Comparison of ENCODE assay signal across 8 cellular contexts in genomic region chr16:695355-696089, GRCh38. TPM values are rescaled to one million over a fixed set of nuclear protein-coding genes. Genes with fewer than 3 reads are reported as not detected.
DNase-seq lines count a peak whose midpoint lies in the region; ATAC-seq and TF ChIP-seq lines count a peak whose summit lies in the region.

No MANE protein-coding gene starts in this region.

- 0 to 13% (median 3%) methylated on average over 3 to 71 of the region's 71 CpGs for WGBS in adrenal gland, 4 donors
- 2 to 5% methylated on average over 3 to 25 of the region's 71 CpGs for WGBS in thyroid gland, 2 donors
- 4% methylated on average over 58 of the region's 71 CpGs for WGBS in prostate gland

- peaks cover 6 to 15% (median 7%) of the 10 kb centered on the region in 3 donors for H3K4me1 Mint-ChIP-seq in naive B cell

- intact Hi-C loops in left ventricle myocardium inferior (cut with micrococcal nuclease) (no loop called here), Right ventricle myocardium inferior (cut with DNase I) (no loop called here), adrenal gland (cut with DNase I) (no loop called here), thyroid gland (cut with DNase I) (no loop called here), prostate gland (cut with DNase I) (no loop called here)

- TF ChIP-seq POLR2A in adrenal gland (IDR thresholded peaks at IDR 0.05) (no peak), thyroid gland (IDR thresholded peaks at IDR 0.05) (peak in 1 of 2 donors; percentile 31), prostate gland (IDR thresholded peaks at IDR 0.05) (no peak), GM18505 (IDR thresholded peaks at IDR 0.05; ENCODE audit: borderline replicate concordance, extremely low read depth, insufficient read depth, insufficient read length) (no peak)

- no peaks in the 10 kb centered on the region for H3K36me3 Mint-ChIP-seq in naive B cell

- H3K27ac ChIP-seq in left ventricle myocardium inferior (replicated peaks) (no peak overlapping the region), adrenal gland (peak overlapping the region in 2 of 5 donors; percentile 34 to 52), thyroid gland (peak overlapping the region in 1 of 3 donors; percentile 68), prostate gland (no peak overlapping the region)

- DNase-seq in left ventricle myocardium inferior (no peak), Right ventricle myocardium inferior (ENCODE audit: missing footprints) (no peak), SHP77 treated with DMSO at 0.1 percent for 48 hours (lab: John Stamatoyannopoulos, UW) (peak; percentile 85), adrenal gland (peak in 6 of 7 donors; percentile 57 to 90 (median 62)), naive B cell (peak; percentile 41), thyroid gland (peak; percentile 97), prostate gland (ENCODE audit: low spot score) (no peak)

- H3K4me1 ChIP-seq in left ventricle myocardium inferior (peaks cover 32% of the 10 kb centered on the region), adrenal gland (replicated peaks in 1 of 2) (peaks cover 0 to 10% of the 10 kb centered on the region in 2 donors), thyroid gland (peaks cover 17 to 27% of the 10 kb centered on the region in 2 donors), prostate gland (replicated peaks) (peaks cover 7% of the 10 kb centered on the region)

- H3K27ac Mint-ChIP-seq in naive B cell, result no peak overlapping the region

- H3K36me3 ChIP-seq in left ventricle myocardium inferior (no peaks in the 10 kb centered on the region), adrenal gland (replicated peaks in 1 of 2) (no peaks in the 10 kb centered on the region), thyroid gland (no peaks in the 10 kb centered on the region), prostate gland (no peaks in the 10 kb centered on the region)

- H3K27me3 ChIP-seq in left ventricle myocardium inferior (ENCODE audit: low read depth), result peaks cover 95% of the 10 kb centered on the region
- peaks cover 35% of the 10 kb centered on the region for H3K27me3 ChIP-seq in adrenal gland
- H3K27me3 ChIP-seq in thyroid gland, result no peaks in the 10 kb centered on the region
- peaks cover 23% of the 10 kb centered on the region for H3K27me3 ChIP-seq in prostate gland (replicated peaks; ENCODE audit: insufficient read depth)

- peak overlapping the region; percentile 70 to 85 (median 77) for H3K4me3 Mint-ChIP-seq in naive B cell

- H3K27me3 Mint-ChIP-seq in naive B cell, result peaks cover 0 to 40% (median 15%) of the 10 kb centered on the region in 3 donors

- H3K9me3 ChIP-seq in left ventricle myocardium inferior (replicated peaks) (no peaks in the 10 kb centered on the region), adrenal gland (replicated peaks in 1 of 3) (no peaks in the 10 kb centered on the region), thyroid gland (no peaks in the 10 kb centered on the region), prostate gland (no peaks in the 10 kb centered on the region)

- H3K4me3 ChIP-seq in left ventricle myocardium inferior (peak overlapping the region; percentile 40), adrenal gland (peak overlapping the region in 1 of 4 donors; percentile 41), thyroid gland (replicated peaks in 1 of 3) (peak overlapping the region in 1 of 3 donors; percentile 32), prostate gland (no peak overlapping the region)

- no peaks in the 10 kb centered on the region for H3K9me3 Mint-ChIP-seq in naive B cell

- ATAC-seq in Right ventricle myocardium inferior (no peak), naive B cell (ENCODE audit: low read depth in 2 of 2) (peak; percentile 63), GM18505 (IDR thresholded peaks at IDR 0.05; ENCODE audit: unreplicated experiment) (no peak)

- TF ChIP-seq CTCF in left ventricle myocardium inferior (IDR thresholded peaks at IDR 0.05; ENCODE audit: borderline replicate concordance) (no peak), adrenal gland (IDR thresholded peaks at IDR 0.05) (no peak), thyroid gland (IDR thresholded peaks at IDR 0.05) (no peak), prostate gland (IDR thresholded peaks at IDR 0.05) (peak in 1 of 4 experiments; percentile 2)

RNA-seq across cellular contexts. Expression of gene WDR24, which starts 5.3 kb away (rescaled TPM):
- total RNA-seq in left ventricle myocardium inferior (9.5 TPM), Right ventricle myocardium inferior (7.8 TPM), adrenal gland (10 to 100 TPM; 12.8 to 24.5 (median 18.0) TPM), thyroid gland (10 to 100 TPM; 13.3 to 20.1 (median 17.6) TPM), prostate gland (10 to 100 TPM; 18.2 to 26.4 TPM)
- polyA plus RNA-seq in adrenal gland (10 to 100 TPM in 2 of 3 donors, 1 to 10 TPM in 1; 2.2 to 15.0 (median 10.9) TPM), naive B cell (ENCODE audit: low read depth in 6 of 6) (10 to 100 TPM in 4 of 6 donors, 1 to 10 TPM in 2; 4.6 to 16.2 (median 11.4) TPM)

RNA-seq across cellular contexts. Expression of gene FBXL16, which starts 10.1 kb away (rescaled TPM):
- 0.08 TPM for total RNA-seq in left ventricle myocardium inferior
- not detected for total RNA-seq in Right ventricle myocardium inferior
- 10 to 100 TPM in 2 of 8 donors, 1 to 10 TPM in 4, under 1 TPM in 1, not detected in 1; 0.17 to 14.7 (median 2.9) TPM for total RNA-seq in adrenal gland
- 10 to 100 TPM in 1 of 3 donors, 1 to 10 TPM in 2; 6.3 to 18.3 (median 7.0) TPM for polyA plus RNA-seq in adrenal gland
- polyA plus RNA-seq in naive B cell (ENCODE audit: low read depth in 6 of 6), result 1 to 10 TPM in 1 of 6 donors, under 1 TPM in 4, not detected in 1; 0.23 to 7.9 (median 0.56) TPM
- total RNA-seq in thyroid gland, result 1 to 10 TPM; 5.8 to 7.5 (median 6.9) TPM
- 1 to 10 TPM; 6.1 to 9.1 TPM for total RNA-seq in prostate gland

RNA-seq across cellular contexts. Expression of gene JMJD8, which starts 11.4 kb away (rescaled TPM):
- total RNA-seq in left ventricle myocardium inferior (43.1 TPM), Right ventricle myocardium inferior (46.4 TPM), adrenal gland (100 to 1,000 TPM in 3 of 8 donors, 10 to 100 TPM in 5; 80.1 to 137 (median 98.8) TPM), thyroid gland (100 to 1,000 TPM in 3 of 4 donors, 10 to 100 TPM in 1; 72.8 to 156 (median 124) TPM), prostate gland (100 to 1,000 TPM; 121 to 132 TPM)
- polyA plus RNA-seq in adrenal gland (10 to 100 TPM; 50.8 to 97.7 (median 72.6) TPM), naive B cell (ENCODE audit: low read depth in 6 of 6) (10 to 100 TPM; 38.1 to 62.6 (median 40.0) TPM)

RNA-seq across cellular contexts. Expression of gene STUB1, which starts 15.3 kb away (rescaled TPM):
- total RNA-seq in left ventricle myocardium inferior (113 TPM), Right ventricle myocardium inferior (120 TPM), adrenal gland (100 to 1,000 TPM; 160 to 339 (median 213) TPM), thyroid gland (100 to 1,000 TPM; 134 to 206 (median 162) TPM), prostate gland (100 to 1,000 TPM; 173 to 255 TPM)
- polyA plus RNA-seq in adrenal gland (100 to 1,000 TPM; 121 to 199 (median 177) TPM), naive B cell (ENCODE audit: low read depth in 6 of 6) (100 to 1,000 TPM; 121 to 180 (median 128) TPM)

RNA-seq across cellular contexts. Expression of gene METRN, which starts 19.4 kb away (rescaled TPM):
- total RNA-seq in left ventricle myocardium inferior, result 62.5 TPM
- total RNA-seq in Right ventricle myocardium inferior, result 60.4 TPM
- 100 to 1,000 TPM in 1 of 8 donors, 10 to 100 TPM in 7; 39.6 to 189 (median 75.6) TPM for total RNA-seq in adrenal gland
- 100 to 1,000 TPM in 2 of 3 donors, 1 to 10 TPM in 1; 1.3 to 128 (median 115) TPM for polyA plus RNA-seq in adrenal gland
- polyA plus RNA-seq in naive B cell (ENCODE audit: low read depth in 6 of 6), result 10 to 100 TPM in 1 of 6 donors, 1 to 10 TPM in 4, not detected in 1; 4.0 to 10.2 (median 6.2) TPM
- 100 to 1,000 TPM in 1 of 4 donors, 10 to 100 TPM in 3; 51.0 to 109 (median 57.0) TPM for total RNA-seq in thyroid gland
- 10 to 100 TPM; 52.0 to 78.2 TPM for total RNA-seq in prostate gland

Comparison
In these comparisons a context has a peak if more than half of its experiments do, and no peak if none do; other contexts are left out.
1. DNase-seq: peak in SHP77 treated with DMSO at 0.1 percent for 48 hours (single experiment), adrenal gland (6 of 7), naive B cell (single experiment) and thyroid gland (2 of 2); none in left ventricle myocardium inferior (single experiment), Right ventricle myocardium inferior (single experiment) and prostate gland (single experiment).
2. ATAC-seq: peak in naive B cell (2 of 2); none in Right ventricle myocardium inferior (single experiment) and GM18505 (single experiment).